1 cellular context compared by ENCODE assay signal in genomic region chr4:148375581-148375980, GRCh38.
TF ChIP-seq lines count a peak whose summit lies in the region.

No MANE protein-coding gene starts in this region.

TF ChIP-seq in HCT116, 20 proteins besides CTCF, POLR2A, EP300 and RAD21 (continued from another document):
- TF ChIP-seq, protein P1, sequence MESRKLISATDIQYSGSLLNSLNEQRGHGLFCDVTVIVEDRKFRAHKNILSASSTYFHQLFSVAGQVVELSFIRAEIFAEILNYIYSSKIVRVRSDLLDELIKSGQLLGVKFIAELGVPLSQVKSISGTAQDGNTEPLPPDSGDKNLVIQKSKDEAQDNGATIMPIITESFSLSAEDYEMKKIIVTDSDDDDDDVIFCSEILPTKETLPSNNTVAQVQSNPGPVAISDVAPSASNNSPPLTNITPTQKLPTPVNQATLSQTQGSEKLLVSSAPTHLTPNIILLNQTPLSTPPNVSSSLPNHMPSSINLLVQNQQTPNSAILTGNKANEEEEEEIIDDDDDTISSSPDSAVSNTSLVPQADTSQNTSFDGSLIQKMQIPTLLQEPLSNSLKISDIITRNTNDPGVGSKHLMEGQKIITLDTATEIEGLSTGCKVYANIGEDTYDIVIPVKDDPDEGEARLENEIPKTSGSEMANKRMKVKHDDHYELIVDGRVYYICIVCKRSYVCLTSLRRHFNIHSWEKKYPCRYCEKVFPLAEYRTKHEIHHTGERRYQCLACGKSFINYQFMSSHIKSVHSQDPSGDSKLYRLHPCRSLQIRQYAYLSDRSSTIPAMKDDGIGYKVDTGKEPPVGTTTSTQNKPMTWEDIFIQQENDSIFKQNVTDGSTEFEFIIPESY (IDR thresholded peaks at IDR 0.05; ENCODE audit: extremely low read depth, insufficient replicate concordance, low read length), result no peak
